8 cellular contexts compared by ENCODE assay signal in genomic region chr4:186297013-186297645, GRCh38. TPM values are rescaled to one million over a fixed set of nuclear protein-coding genes. Genes with fewer than 3 reads are reported as not detected.
DNase-seq lines count a peak whose midpoint lies in the region; ATAC-seq and TF ChIP-seq lines count a peak whose summit lies in the region.

No MANE protein-coding gene starts in this region.

- no peaks in the 10 kb centered on the region for H3K79me1 ChIP-seq in neuronal stem cell (ENCODE audit: low read depth, low read length)

- no peak overlapping the region for H3K27ac ChIP-seq in neuronal stem cell (replicated peaks; ENCODE audit: low read length)

- no peak overlapping the region for H3K14ac ChIP-seq in neuronal stem cell (ENCODE audit: low read length)

- H2AK5ac ChIP-seq in neuronal stem cell (ENCODE audit: low read depth, low read length) = no peak overlapping the region

- peak; percentile 50 for ATAC-seq in HG02885 (IDR thresholded peaks at IDR 0.05; ENCODE audit: poor library complexity, unreplicated experiment)
- ATAC-seq in HG03095 (IDR thresholded peaks at IDR 0.05; ENCODE audit: unreplicated experiment) = no peak
- no peak for ATAC-seq in omental fat pad (ENCODE audit: low FRiP score)

- no peak for TF ChIP-seq CTCF in omental fat pad (IDR thresholded peaks at IDR 0.05)

- no peak overlapping the region for H3K4me3 ChIP-seq in neuronal stem cell (ENCODE audit: low read length in 2 of 2)

- peak overlapping the region; percentile 16 for H2BK15ac ChIP-seq in neuronal stem cell (ENCODE audit: low read length)

- H2AFZ ChIP-seq in neuronal stem cell (ENCODE audit: low read length) = no peak overlapping the region

- WGBS in neuronal stem cell (ENCODE audit: extremely low coverage in 2 of 2, insufficient read length in 2 of 2, insufficient replicate concordance in 1 of 2), 2 donors = no CpG with 5 or more reads among the region's 21 CpGs

- no peak overlapping the region for H2BK120ac ChIP-seq in neuronal stem cell (ENCODE audit: low read depth, low read length)

- H2BK12ac ChIP-seq in neuronal stem cell (ENCODE audit: low read length) = no peak overlapping the region

- H3K27me3 ChIP-seq in neuronal stem cell (ENCODE audit: control insufficient read depth in 3 of 3, insufficient read depth in 3 of 3, low read depth in 1 of 3, low read length in 3 of 3) = peaks cover 0 to 7% (median 6%) of the 10 kb centered on the region in 3 experiments

- H3K23ac ChIP-seq in neuronal stem cell (ENCODE audit: low read depth, low read length, poor library complexity) = no peak overlapping the region

- H4K91ac ChIP-seq in neuronal stem cell (ENCODE audit: low read depth, low read length, poor library complexity) = no peak overlapping the region

- no peak overlapping the region for H4K8ac ChIP-seq in neuronal stem cell (ENCODE audit: low read depth, low read length)

- H3K4me2 ChIP-seq in neuronal stem cell (ENCODE audit: insufficient read depth, low read length, poor library complexity, severe bottlenecking) = no peak overlapping the region

- peak overlapping the region; percentile 32 for H3K18ac ChIP-seq in neuronal stem cell (ENCODE audit: low read length)

- H2BK5ac ChIP-seq in neuronal stem cell (ENCODE audit: low read length) = no peak overlapping the region

- H3K4ac ChIP-seq in neuronal stem cell (ENCODE audit: low read length) = no peak overlapping the region

- DNase-seq in DMS53 treated with DMSO at 0.1 percent for 48 hours (lab: John Stamatoyannopoulos, UW; ENCODE audit: unreplicated experiment) (peak; percentile 33), OCI-M2 (lab: John Stamatoyannopoulos, UW; ENCODE audit: unreplicated experiment) (peak; percentile 1), epidermal melanocyte (ENCODE audit: insufficient read length, low spot score) (peak; percentile 62), neuronal stem cell (ENCODE audit: low spot score) (peak; percentile 59), GF-D8 (lab: John Stamatoyannopoulos, UW) (no peak), omental fat pad (ENCODE audit: low spot score) (no peak)

- no peak overlapping the region for H3K9ac ChIP-seq in neuronal stem cell (ENCODE audit: low read depth, low read length, poor library complexity)

- peaks cover 0 to 2% of the 10 kb centered on the region in 2 donors for H3K9me3 ChIP-seq in neuronal stem cell (replicated peaks in 1 of 2; ENCODE audit: control insufficient read depth in 2 of 2, insufficient read depth in 1 of 2, low read depth in 1 of 2, low read length in 2 of 2)

- H3K36me3 ChIP-seq in neuronal stem cell (replicated peaks in 1 of 2; ENCODE audit: control insufficient read depth in 2 of 2, insufficient read depth in 2 of 2, low read length in 2 of 2) = no peaks in the 10 kb centered on the region

- no peaks in the 10 kb centered on the region for H3K4me1 ChIP-seq in neuronal stem cell (ENCODE audit: control insufficient read depth in 2 of 2, insufficient read depth in 1 of 2, low read depth in 1 of 2, low read length in 2 of 2)

RNA-seq across cellular contexts. Expression of gene F11, which starts 31.1 kb away (rescaled TPM):
- not detected for polyA plus RNA-seq in neuronal stem cell (2013, experiment 1 of 2)
- not detected for polyA plus RNA-seq in neuronal stem cell (2013, experiment 2 of 2)
- total RNA-seq in omental fat pad = under 1 TPM in 1 of 4 donors, not detected in 3; 0.19 TPM

Comparison
In these comparisons a context has a peak if more than half of its experiments do, and no peak if none do; other contexts are left out.
1. DNase-seq: peak in DMS53 treated with DMSO at 0.1 percent for 48 hours (single experiment), OCI-M2 (single experiment), epidermal melanocyte (single experiment) and neuronal stem cell (single experiment); none in GF-D8 (single experiment) and omental fat pad (single experiment).